ENCODE assay signal across 1 cellular context in genomic region chr7:156949541-156950380, GRCh38.
TF ChIP-seq lines count a peak whose summit lies in the region.

A gene with protein sequence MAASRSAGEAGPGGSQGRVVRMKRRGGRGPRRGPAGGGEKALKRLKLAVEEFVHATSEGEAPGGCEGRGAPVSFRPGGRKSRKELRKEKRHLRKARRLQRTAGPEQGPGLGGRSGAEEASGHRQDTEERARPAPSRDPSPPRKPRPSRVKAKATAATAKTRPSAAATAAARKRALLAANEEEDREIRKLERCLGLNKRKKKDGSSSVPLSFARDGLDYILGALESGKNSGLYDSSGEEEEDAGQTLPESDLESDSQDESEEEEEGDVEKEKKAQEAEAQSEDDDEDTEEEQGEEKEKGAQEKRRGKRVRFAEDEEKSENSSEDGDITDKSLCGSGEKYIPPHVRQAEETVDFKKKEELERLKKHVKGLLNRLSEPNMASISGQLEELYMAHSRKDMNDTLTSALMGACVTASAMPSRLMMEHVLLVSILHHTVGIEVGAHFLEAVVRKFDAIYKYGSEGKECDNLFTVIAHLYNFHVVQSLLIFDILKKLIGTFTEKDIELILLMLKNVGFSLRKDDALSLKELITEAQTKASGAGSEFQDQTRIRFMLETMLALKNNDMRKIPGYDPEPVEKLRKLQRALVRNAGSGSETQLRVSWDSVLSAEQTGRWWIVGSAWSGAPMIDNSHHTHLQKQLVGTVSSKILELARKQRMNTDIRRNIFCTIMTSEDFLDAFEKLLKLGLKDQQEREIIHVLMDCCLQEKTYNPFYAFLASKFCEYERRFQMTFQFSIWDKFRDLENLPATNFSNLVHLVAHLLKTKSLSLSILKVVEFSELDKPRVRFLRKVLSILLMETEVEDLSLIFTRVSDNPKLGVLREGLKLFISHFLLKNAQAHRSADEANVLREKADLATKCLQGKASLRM (plus strand): TSS chr7:156949712. CDS start chr7:156949738, 26 bp downstream.

TF ChIP-seq in HEK293, 187 proteins besides CTCF, POLR2A, EP300 and RAD21 (continued from another document and continues in another):
- TF ChIP-seq ZNF621 (tag by site-specific recombination; IDR thresholded peaks at IDR 0.05) (no peak), ZNF837 (tag by site-specific recombination; IDR thresholded peaks at IDR 0.05) (no peak), ZNF184 (tag by site-specific recombination; IDR thresholded peaks at IDR 0.05) (no peak), ZNF335 (tag by site-specific recombination; conservative IDR thresholded peaks at IDR 0.05) (0 out of 2 replicates have a peak, but pooled peaks have one; percentile 43), ZNF416 (tag by site-specific recombination; IDR thresholded peaks at IDR 0.05) (no peak), ZXDB (tag by site-specific recombination; IDR thresholded peaks at IDR 0.05) (0 out of 2 replicates have a peak, but pooled peaks have one; percentile 39), ZNF266 (tag by site-specific recombination; IDR thresholded peaks at IDR 0.05; ENCODE audit: low read depth) (no peak), BCL11A (tag by site-specific recombination; IDR thresholded peaks at IDR 0.05; ENCODE audit: low read depth) (no peak), ZNF354C (tag by site-specific recombination; IDR thresholded peaks at IDR 0.05; ENCODE audit: borderline replicate concordance, low read depth) (no peak), ZNF391 (tag by site-specific recombination; IDR thresholded peaks at IDR 0.05; ENCODE audit: borderline replicate concordance, low read depth) (no peak; the same call in none of the 2 replicates), GLI2 (tag by site-specific recombination; IDR thresholded peaks at IDR 0.05; ENCODE audit: borderline replicate concordance, low read depth) (no peak), ZFP37 (tag by site-specific recombination; IDR thresholded peaks at IDR 0.05) (peak; percentile 84; the same call in 1 of the 2 replicates), ZNF473 (tag by site-specific recombination; IDR thresholded peaks at IDR 0.05) (no peak), GFI1B (tag by site-specific recombination; IDR thresholded peaks at IDR 0.05) (no peak), ZNF423 (tag by site-specific recombination; IDR thresholded peaks at IDR 0.05) (peak; percentile 39; the same call in 1 of the 2 replicates), ZNF660 (tag by site-specific recombination; IDR thresholded peaks at IDR 0.05) (peak; percentile 87), ZBTB17 (tag by site-specific recombination; IDR thresholded peaks at IDR 0.05) (no peak), ZNF747 (tag by site-specific recombination; IDR thresholded peaks at IDR 0.05) (no peak), ZNF132 (tag by site-specific recombination; IDR thresholded peaks at IDR 0.05; ENCODE audit: borderline replicate concordance) (no peak), SP7 (tag by site-specific recombination; IDR thresholded peaks at IDR 0.05) (no peak), ZNF571 (tag by site-specific recombination; IDR thresholded peaks at IDR 0.05) (no peak), ZNF157 (tag by site-specific recombination; IDR thresholded peaks at IDR 0.05) (no peak), MZF1 (tag by site-specific recombination; IDR thresholded peaks at IDR 0.05; ENCODE audit: borderline replicate concordance) (no peak), ZNF623 (tag by site-specific recombination; IDR thresholded peaks at IDR 0.05) (no peak), ZNF133 (tag by site-specific recombination; IDR thresholded peaks at IDR 0.05) (no peak), ZNF596 (tag by site-specific recombination; IDR thresholded peaks at IDR 0.05) (no peak), ZNF433 (tag by site-specific recombination; IDR thresholded peaks at IDR 0.05; ENCODE audit: low read depth) (no peak), ZNF19 (tag by site-specific recombination; IDR thresholded peaks at IDR 0.05; ENCODE audit: low read depth) (no peak), ZBTB44 (tag by site-specific recombination; IDR thresholded peaks at IDR 0.05) (no peak), ZNF223 (tag by site-specific recombination; IDR thresholded peaks at IDR 0.05) (no peak), HOXC10 (CRISPR knock-in tag; IDR thresholded peaks at IDR 0.05) (no peak), ZNF37A (tag by site-specific recombination; IDR thresholded peaks at IDR 0.05) (no peak), ZBTB48 (tag by site-specific recombination; IDR thresholded peaks at IDR 0.05) (no peak), GLI4 (tag by site-specific recombination; IDR thresholded peaks at IDR 0.05) (no peak), EGR2 (tag by site-specific recombination; IDR thresholded peaks at IDR 0.05; ENCODE audit: low read depth) (peak; percentile 16; the same call in 1 of the 2 replicates), HOXA7 (CRISPR knock-in tag; IDR thresholded peaks at IDR 0.05; ENCODE audit: borderline replicate concordance) (no peak), ZNF398 (tag by site-specific recombination; IDR thresholded peaks at IDR 0.05) (no peak), KLF7 (tag by site-specific recombination; IDR thresholded peaks at IDR 0.05; ENCODE audit: borderline replicate concordance) (peak; percentile 72; the same call in 1 of the 2 replicates), ZNF785 (tag by site-specific recombination; IDR thresholded peaks at IDR 0.05) (no peak), ZEB2 (tag by site-specific recombination; IDR thresholded peaks at IDR 0.05) (no peak; the same call in 1 of the 2 replicates), PRDM2 (tag by site-specific recombination; IDR thresholded peaks at IDR 0.05; ENCODE audit: borderline replicate concordance) (no peak), ZNF175 (tag by site-specific recombination; IDR thresholded peaks at IDR 0.05) (no peak)
- TF ChIP-seq, protein P1, sequence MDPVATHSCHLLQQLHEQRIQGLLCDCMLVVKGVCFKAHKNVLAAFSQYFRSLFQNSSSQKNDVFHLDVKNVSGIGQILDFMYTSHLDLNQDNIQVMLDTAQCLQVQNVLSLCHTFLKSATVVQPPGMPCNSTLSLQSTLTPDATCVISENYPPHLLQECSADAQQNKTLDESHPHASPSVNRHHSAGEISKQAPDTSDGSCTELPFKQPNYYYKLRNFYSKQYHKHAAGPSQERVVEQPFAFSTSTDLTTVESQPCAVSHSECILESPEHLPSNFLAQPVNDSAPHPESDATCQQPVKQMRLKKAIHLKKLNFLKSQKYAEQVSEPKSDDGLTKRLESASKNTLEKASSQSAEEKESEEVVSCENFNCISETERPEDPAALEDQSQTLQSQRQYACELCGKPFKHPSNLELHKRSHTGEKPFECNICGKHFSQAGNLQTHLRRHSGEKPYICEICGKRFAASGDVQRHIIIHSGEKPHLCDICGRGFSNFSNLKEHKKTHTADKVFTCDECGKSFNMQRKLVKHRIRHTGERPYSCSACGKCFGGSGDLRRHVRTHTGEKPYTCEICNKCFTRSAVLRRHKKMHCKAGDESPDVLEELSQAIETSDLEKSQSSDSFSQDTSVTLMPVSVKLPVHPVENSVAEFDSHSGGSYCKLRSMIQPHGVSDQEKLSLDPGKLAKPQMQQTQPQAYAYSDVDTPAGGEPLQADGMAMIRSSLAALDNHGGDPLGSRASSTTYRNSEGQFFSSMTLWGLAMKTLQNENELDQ (tag by site-specific recombination; IDR thresholded peaks at IDR 0.05; ENCODE audit: low read depth) = no peak
- TF ChIP-seq, protein P2, sequence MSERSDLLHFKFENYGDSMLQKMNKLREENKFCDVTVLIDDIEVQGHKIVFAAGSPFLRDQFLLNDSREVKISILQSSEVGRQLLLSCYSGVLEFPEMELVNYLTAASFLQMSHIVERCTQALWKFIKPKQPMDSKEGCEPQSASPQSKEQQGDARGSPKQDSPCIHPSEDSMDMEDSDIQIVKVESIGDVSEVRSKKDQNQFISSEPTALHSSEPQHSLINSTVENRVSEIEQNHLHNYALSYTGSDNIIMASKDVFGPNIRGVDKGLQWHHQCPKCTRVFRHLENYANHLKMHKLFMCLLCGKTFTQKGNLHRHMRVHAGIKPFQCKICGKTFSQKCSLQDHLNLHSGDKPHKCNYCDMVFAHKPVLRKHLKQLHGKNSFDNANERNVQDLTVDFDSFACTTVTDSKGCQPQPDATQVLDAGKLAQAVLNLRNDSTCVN (tag by site-specific recombination; optimal IDR thresholded peaks at IDR 0.05) = peak; percentile 94
- TF ChIP-seq, protein P3, sequence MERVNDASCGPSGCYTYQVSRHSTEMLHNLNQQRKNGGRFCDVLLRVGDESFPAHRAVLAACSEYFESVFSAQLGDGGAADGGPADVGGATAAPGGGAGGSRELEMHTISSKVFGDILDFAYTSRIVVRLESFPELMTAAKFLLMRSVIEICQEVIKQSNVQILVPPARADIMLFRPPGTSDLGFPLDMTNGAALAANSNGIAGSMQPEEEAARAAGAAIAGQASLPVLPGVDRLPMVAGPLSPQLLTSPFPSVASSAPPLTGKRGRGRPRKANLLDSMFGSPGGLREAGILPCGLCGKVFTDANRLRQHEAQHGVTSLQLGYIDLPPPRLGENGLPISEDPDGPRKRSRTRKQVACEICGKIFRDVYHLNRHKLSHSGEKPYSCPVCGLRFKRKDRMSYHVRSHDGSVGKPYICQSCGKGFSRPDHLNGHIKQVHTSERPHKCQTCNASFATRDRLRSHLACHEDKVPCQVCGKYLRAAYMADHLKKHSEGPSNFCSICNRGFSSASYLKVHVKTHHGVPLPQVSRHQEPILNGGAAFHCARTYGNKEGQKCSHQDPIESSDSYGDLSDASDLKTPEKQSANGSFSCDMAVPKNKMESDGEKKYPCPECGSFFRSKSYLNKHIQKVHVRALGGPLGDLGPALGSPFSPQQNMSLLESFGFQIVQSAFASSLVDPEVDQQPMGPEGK (tag by site-specific recombination; IDR thresholded peaks at IDR 0.05) = peak; percentile 48
